Comparison of ENCODE assay signal across 29 cellular contexts in the genomic region with DNA sequence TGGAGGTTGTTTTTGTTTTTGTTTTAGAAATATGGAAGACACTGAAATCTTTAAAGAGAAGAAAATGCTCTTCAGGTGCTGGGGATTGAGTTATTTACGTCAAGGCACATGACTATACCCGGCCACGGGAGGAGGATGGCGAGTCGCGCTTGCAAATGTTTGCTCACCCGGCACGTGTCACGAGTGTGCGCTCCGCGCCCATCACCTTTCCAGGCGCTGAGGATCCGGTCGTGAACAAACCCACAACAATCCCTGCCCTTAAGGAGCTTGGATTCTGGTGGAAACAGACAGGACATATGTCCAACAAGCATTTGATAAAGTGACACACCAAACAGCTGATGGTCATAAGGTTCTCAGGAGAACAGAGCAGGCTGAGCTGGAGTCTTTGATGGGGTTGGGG.
"Had no signal": no experiment of that assay in that cellular context is flagged by ENCODE, and none has a peak within 500 bp of the region (broad histone marks: within the 10 kb centered on the region; RNA-seq: fewer than 3 reads in every experiment).

No MANE protein-coding gene starts in this region.

- H3K9me3 Mint-ChIP-seq: naive thymus-derived CD8-positive, alpha-beta T cell; nephron; neural crest cell; stimulated activated memory B cell treated with anti-CD40 and anti-IgM and Interleukin-4, amounts not matched to agents 10 μg/mL and 1 μg/mL and 100 μg/mL, for 72 hours; stimulated activated naive CD8-positive, alpha-beta T cell treated with anti-CD3 and anti-CD28 coated beads, Interleukin-15, amount 100 ng/mL, for 72 hours had no signal

- H3K36me3 Mint-ChIP-seq: naive thymus-derived CD8-positive, alpha-beta T cell; stimulated activated memory B cell treated with anti-CD40 and anti-IgM and Interleukin-4, amounts not matched to agents 10 μg/mL and 1 μg/mL and 100 μg/mL, for 72 hours had no signal

- H3K4me1 Mint-ChIP-seq: naive thymus-derived CD8-positive, alpha-beta T cell; nephron; stimulated activated memory B cell treated with anti-CD40 and anti-IgM and Interleukin-4, amounts not matched to agents 10 μg/mL and 1 μg/mL and 100 μg/mL, for 72 hours; stimulated activated naive CD8-positive, alpha-beta T cell treated with anti-CD3 and anti-CD28 coated beads, Interleukin-15, amount 100 ng/mL, for 72 hours had no signal

- H3K4me1 ChIP-seq: heart left ventricle, lower lobe of right lung, prostate gland, spleen, thyroid gland, transverse colon, upper lobe of right lung had no signal

- H3K4me3 Mint-ChIP-seq: naive thymus-derived CD8-positive, alpha-beta T cell; nephron; neural crest cell; stimulated activated memory B cell treated with anti-CD40 and anti-IgM and Interleukin-4, amounts not matched to agents 10 μg/mL and 1 μg/mL and 100 μg/mL, for 72 hours; stimulated activated naive CD8-positive, alpha-beta T cell treated with anti-CD3 and anti-CD28 coated beads, Interleukin-15, amount 100 ng/mL, for 72 hours had no signal

- H3K9me3 ChIP-seq: heart left ventricle, lower lobe of right lung, neutrophil, ovary, prostate gland, spleen, thyroid gland, transverse colon, upper lobe of right lung had no signal

- FAIRE-seq: small intestine, urothelium cell line had no signal

- H3K4me3 ChIP-seq: heart left ventricle, lower lobe of right lung, ovary, prostate gland, spleen, thyroid gland, transverse colon, upper lobe of right lung had no signal

- H3K27ac ChIP-seq: heart left ventricle, lower lobe of right lung, neutrophil, ovary, prostate gland, spleen, thyroid gland, transverse colon, upper lobe of right lung had no signal

- H3K27ac Mint-ChIP-seq: naive thymus-derived CD8-positive, alpha-beta T cell; nephron; stimulated activated memory B cell treated with anti-CD40 and anti-IgM and Interleukin-4, amounts not matched to agents 10 μg/mL and 1 μg/mL and 100 μg/mL, for 72 hours; stimulated activated naive CD8-positive, alpha-beta T cell treated with anti-CD3 and anti-CD28 coated beads, Interleukin-15, amount 100 ng/mL, for 72 hours had no signal

- DNase-seq: heart left ventricle; hypothalamus; islet precursor cell; left ventricle myocardium superior; lower lobe of right lung; mammary epithelial cell; mesenchymal stem cell; naive thymus-derived CD8-positive, alpha-beta T cell; occipital lobe; ovary; retina; right cardiac atrium; small intestine; spleen; stimulated activated CD4-positive, alpha-beta T cell treated with anti-CD3 and anti-CD28 coated beads, Interleukin-4, amount 100 ng/mL, for 4 hours; stimulated activated CD8-positive, alpha-beta memory T cell treated with anti-CD3 and anti-CD28 coated beads, Interleukin-4, amount 100 ng/mL, for 48 hours; stimulated activated naive CD4-positive, alpha-beta T cell treated with Interleukin-2 at 50 U/mL for 16 hours; stimulated activated naive CD8-positive, alpha-beta T cell treated with anti-CD3 and anti-CD28 coated beads, Interleukin-15, amount 100 ng/mL, for 72 hours; substantia nigra; thyroid gland; transverse colon; upper lobe of right lung had no signal

- H3K27me3 ChIP-seq: neutrophil, ovary, thyroid gland, transverse colon had no signal

- H3K36me3 ChIP-seq: heart left ventricle, lower lobe of right lung, neutrophil, ovary, prostate gland, spleen, thyroid gland, transverse colon, upper lobe of right lung had no signal

- ATAC-seq: heart left ventricle; left ventricle myocardium superior; lower lobe of right lung; naive thymus-derived CD8-positive, alpha-beta T cell; right cardiac atrium; sciatic nerve; stimulated activated naive CD8-positive, alpha-beta T cell treated with anti-CD3 and anti-CD28 coated beads, Interleukin-15, amount 100 ng/mL, for 72 hours; upper lobe of right lung had no signal
